ENCODE assay signal across 27 cellular contexts in genomic region chr4:187770345-187770744, GRCh38.
"Had no signal": no experiment of that assay in that cellular context is flagged by ENCODE, and none has a peak within 500 bp of the region (broad histone marks: within the 10 kb centered on the region; RNA-seq: fewer than 3 reads in every experiment).

No MANE protein-coding gene starts in this region.

- H3K9me3 ChIP-seq: gastroesophageal sphincter, sigmoid colon had no signal

- H3K4me3 ChIP-seq: coronary artery, gastroesophageal sphincter, left lung, lung, sigmoid colon, smooth muscle cell, upper lobe of left lung had no signal

- H3K4me3 Mint-ChIP-seq: activated naive CD4-positive, alpha-beta T cell treated with anti-CD3 and anti-CD28 coated beads for 36 hours; naive thymus-derived CD4-positive, alpha-beta T cell; neural crest cell had no signal

- H3K27ac Mint-ChIP-seq: activated naive CD4-positive, alpha-beta T cell treated with anti-CD3 and anti-CD28 coated beads for 36 hours; naive thymus-derived CD4-positive, alpha-beta T cell; progenitor cell of endocrine pancreas had no signal

- ATAC-seq: gastroesophageal sphincter; left lung; naive thymus-derived CD4-positive, alpha-beta T cell had no signal

- H3K27me3 Mint-ChIP-seq: naive thymus-derived CD4-positive, alpha-beta T cell; progenitor cell of endocrine pancreas had no signal

- H3K27me3 ChIP-seq: gastroesophageal sphincter, left lung, sigmoid colon, upper lobe of left lung had no signal

- DNase-seq: activated CD4-positive, alpha-beta T cell treated with anti-CD3 and anti-CD28 coated beads for 1 hour; activated CD4-positive, alpha-beta T cell treated with anti-CD3 and anti-CD28 coated beads, Interleukin-2, amount 50 U/mL, for 4 hours; activated CD8-positive, alpha-beta memory T cell treated with anti-CD3 and anti-CD28 coated beads for 24 hours; activated CD8-positive, alpha-beta memory T cell treated with anti-CD3 and anti-CD28 coated beads, Interleukin-2, amount 50 U/mL, for 4 hours; activated naive CD4-positive, alpha-beta T cell treated with anti-CD3 and anti-CD28 coated beads for 36 hours; activated T-cell treated with anti-CD3 and anti-CD28 coated beads, Interleukin-2, amount 50 U/mL, for 48 hours; amygdala; head of caudate nucleus; hypothalamus; kidney glomerular epithelial cell; left lung; naive thymus-derived CD4-positive, alpha-beta T cell; retina; sigmoid colon; stimulated activated CD4-positive, alpha-beta T cell treated with anti-CD3 and anti-CD28 coated beads, Interleukin-15, amount 100 ng/mL, for 24 hours; stimulated activated CD4-positive, alpha-beta T cell treated with anti-CD3 and anti-CD28 coated beads, Interleukin-2, amount 100 ng/mL, for 48 hours; stimulated activated CD8-positive, alpha-beta memory T cell treated with anti-CD3 and anti-CD28 coated beads, Interleukin-4, amount 100 ng/mL, for 48 hours; stimulated activated naive CD4-positive, alpha-beta T cell; T-helper 1 cell; WERI-Rb-1 had no signal

- H3K4me2 ChIP-seq: smooth muscle cell had no signal

- H3K36me3 ChIP-seq: gastroesophageal sphincter, left lung, sigmoid colon, upper lobe of left lung, WERI-Rb-1 had no signal

- H3K4me1 Mint-ChIP-seq: naive thymus-derived CD4-positive, alpha-beta T cell; neural crest cell had no signal

- H3K27ac ChIP-seq: coronary artery, gastroesophageal sphincter, left lung, sigmoid colon, upper lobe of left lung, WERI-Rb-1 had no signal

- H3K4me1 ChIP-seq: gastroesophageal sphincter, left lung, sigmoid colon, upper lobe of left lung had no signal
